ENCODE assay signal across 6 cellular contexts in the genomic region with DNA sequence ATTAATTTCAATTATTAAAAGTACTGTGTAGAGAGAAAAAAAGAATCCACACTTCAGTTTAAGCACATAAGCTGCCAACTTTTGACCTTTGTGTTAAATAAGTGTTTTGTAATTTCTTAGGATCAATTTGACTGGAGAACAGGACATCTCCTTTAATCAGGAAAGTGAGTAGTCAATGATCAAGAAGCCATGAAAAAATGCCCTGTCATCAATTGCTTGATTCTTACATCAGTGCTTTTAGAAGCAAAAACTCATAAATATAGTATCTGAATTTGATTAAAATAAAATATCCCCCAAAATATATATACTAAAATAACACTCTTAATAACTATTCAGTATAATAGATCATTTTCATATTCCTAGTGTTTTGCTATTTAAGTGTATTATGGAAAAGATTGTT.
"Had no signal": no experiment of that assay in that cellular context is flagged by ENCODE, and none has a peak within 500 bp of the region (broad histone marks: within the 10 kb centered on the region; RNA-seq: fewer than 3 reads in every experiment).

No MANE protein-coding gene starts in this region.

- DNase-seq: Karpas-422, KBM-7, KG1 had no signal

- H3K27ac ChIP-seq: HL-60, KMS-11 had no signal

- H3K4me2 ChIP-seq: KMS-11 had no signal

- H3K9ac ChIP-seq: KMS-11 had no signal

- FAIRE-seq: HTR-8/SVneo had no signal
